In the genomic region with DNA sequence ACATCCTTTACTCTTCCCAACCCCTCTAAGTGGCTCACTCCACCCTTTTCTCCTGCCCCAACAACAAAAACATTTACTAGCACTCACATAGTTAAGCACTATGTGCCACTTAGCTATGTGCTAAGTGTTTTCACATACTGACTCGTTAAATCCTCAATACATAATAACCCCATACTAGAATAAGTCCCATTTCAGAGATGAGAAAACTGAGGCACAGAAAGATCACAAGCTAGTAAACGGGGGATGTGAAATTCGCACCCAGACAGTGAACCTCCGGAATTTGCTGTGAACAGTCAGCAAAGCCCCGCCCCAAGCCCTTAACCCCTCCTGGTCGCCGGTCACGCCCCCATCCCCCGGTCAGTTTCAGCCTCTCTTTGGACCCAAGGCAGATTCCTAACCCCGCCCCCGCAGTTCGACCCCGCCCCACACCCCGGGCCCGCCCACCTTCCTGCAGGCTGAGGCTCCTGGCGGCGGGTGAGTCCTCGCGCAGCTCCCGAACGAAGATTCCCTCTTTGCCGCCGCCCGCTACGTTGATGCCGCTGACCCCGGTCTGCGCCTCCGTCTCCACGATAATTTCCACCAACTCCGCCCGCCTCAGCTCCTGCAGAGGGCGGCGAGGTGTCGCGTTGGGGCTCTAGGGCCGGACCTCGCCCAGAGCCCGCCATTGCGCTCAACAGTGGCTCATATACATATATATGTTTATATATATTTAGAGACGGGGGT, we compare ENCODE assay signal across 8 cellular contexts. TPM values are rescaled to one million over a fixed set of nuclear protein-coding genes. Genes with fewer than 3 reads are reported as not detected.
DNase-seq lines count a peak whose midpoint lies in the region; ATAC-seq and TF ChIP-seq lines count a peak whose summit lies in the region.

No MANE protein-coding gene starts in this region.

- H3K9me3 Mint-ChIP-seq in chondrocyte (ENCODE audit: low read depth) = no peaks in the 10 kb centered on the region

- peak overlapping the region; percentile 80 to 89 for H3K27ac ChIP-seq in left lung

- ATAC-seq in HG02973 (IDR thresholded peaks at IDR 0.05; ENCODE audit: unreplicated experiment) (peak; percentile 37), left lung (peak; percentile 94)

- H3K4me1 Mint-ChIP-seq in chondrocyte (ENCODE audit: low read depth) = peaks cover 18% of the 10 kb centered on the region

- TF ChIP-seq CTCF in chondrocyte (IDR thresholded peaks at IDR 0.05) = peak; percentile 44
- TF ChIP-seq CTCF in left lung (IDR thresholded peaks at IDR 0.05) = no peak

- no peaks in the 10 kb centered on the region for H3K27me3 Mint-ChIP-seq in chondrocyte (ENCODE audit: low read depth)

- H3K4me3 ChIP-seq in left lung = peak overlapping the region; percentile 66 to 69

- H3K27me3 ChIP-seq in left lung = no peaks in the 10 kb centered on the region

- H3K36me3 Mint-ChIP-seq in chondrocyte (ENCODE audit: low read depth) = peaks cover 2% of the 10 kb centered on the region

- DNase-seq in NCI-H524 (lab: John Stamatoyannopoulos, UW) = peak; percentile 63 to 73
- DNase-seq in NCI-H524 treated with DMSO at 0.1 percent for 48 hours (lab: John Stamatoyannopoulos, UW) = no peak
- peak; percentile 93 for DNase-seq in NCI-H2227 treated with DMSO at 0.1 percent for 48 hours (lab: John Stamatoyannopoulos, UW)
- DNase-seq in activated CD4-positive, alpha-beta T cell treated with anti-CD3 and anti-CD28 coated beads for 24 hours (ENCODE audit: low read depth in 2 of 2) = peak; percentile 61 to 88
- DNase-seq in chondrocyte (ENCODE audit: low spot score) = peak; percentile 96
- peak; percentile 94 to 97 for DNase-seq in left lung
- peak; percentile 69 for DNase-seq in stimulated activated CD4-positive, alpha-beta T cell treated with anti-CD3 and anti-CD28 coated beads, Interleukin-4, amount 100 ng/mL, for 1 hour

- intact Hi-C loops in left lung (cut with DNase I) = no loop called here

- peaks cover 3 to 33% of the 10 kb centered on the region in 2 donors for H3K4me1 ChIP-seq in left lung

- H3K4me3 Mint-ChIP-seq in chondrocyte (ENCODE audit: unreplicated experiment) = peak overlapping the region; percentile 79

- peaks cover 0 to 2% of the 10 kb centered on the region in 2 donors for H3K36me3 ChIP-seq in left lung

- H3K9me3 ChIP-seq in left lung = no peaks in the 10 kb centered on the region

- H3K27ac Mint-ChIP-seq in chondrocyte (ENCODE audit: unreplicated experiment) = peak overlapping the region; percentile 80

RNA-seq across cellular contexts. Expression of a gene that starts 9.8 kb away (rescaled TPM):
- total RNA-seq in chondrocyte (3.6 to 4.9 TPM (median 4.5 TPM) in 3 replicates), left lung (10 to 100 TPM; 18.7 to 20.0 TPM)

RNA-seq across cellular contexts. Expression of a gene that starts 13.4 kb away (rescaled TPM):
- total RNA-seq in chondrocyte = 0.20 to 0.53 TPM (median 0.46 TPM) in 3 replicates
- under 1 TPM; 0.09 to 0.24 TPM for total RNA-seq in left lung

RNA-seq across cellular contexts. Expression of a gene that starts 22.4 kb away (rescaled TPM):
- total RNA-seq in chondrocyte = 13.0 to 14.8 TPM (median 14.5 TPM) in 3 replicates
- total RNA-seq in left lung = 10 to 100 TPM; 14.8 to 17.5 TPM

RNA-seq across cellular contexts. Expression of a gene that starts 40.7 kb away (rescaled TPM):
- total RNA-seq in chondrocyte (36.7 to 43.6 TPM (median 40.3 TPM) in 3 replicates), left lung (10 to 100 TPM; 31.7 to 35.0 TPM)

RNA-seq across cellular contexts. Expression of a gene that starts 54.9 kb away (rescaled TPM):
- total RNA-seq in chondrocyte (478 to 514 TPM (median 487 TPM) in 3 replicates), left lung (100 to 1,000 TPM; 315 to 604 TPM)
